ENCODE assay signal across 1 cellular context in genomic region chrX:132482632-132483031, GRCh38.
TF ChIP-seq lines count a peak whose summit lies in the region.

No MANE protein-coding gene starts in this region.

TF ChIP-seq in liver, 16 proteins besides CTCF, POLR2A, EP300 and RAD21 (continued from another document):
- TF ChIP-seq ZBTB33 (IDR thresholded peaks at IDR 0.05) (no peak), TAF1 (conservative IDR thresholded peaks at IDR 0.05) (no peak), GABPA (IDR thresholded peaks at IDR 0.05 in 1 of 2, conservative IDR thresholded peaks at IDR 0.05 in 1 of 2) (no peak), MAX (IDR thresholded peaks at IDR 0.05) (no peak), SP1 (IDR thresholded peaks at IDR 0.05) (peak; percentile 47), HNF4G (IDR thresholded peaks at IDR 0.05) (peak; percentile 47), FOXA1 (IDR thresholded peaks at IDR 0.05) (peak; percentile 49), NR2F2 (IDR thresholded peaks at IDR 0.05) (no peak), FOXA2 (IDR thresholded peaks at IDR 0.05) (peak; percentile 79)
